In the genomic region with DNA sequence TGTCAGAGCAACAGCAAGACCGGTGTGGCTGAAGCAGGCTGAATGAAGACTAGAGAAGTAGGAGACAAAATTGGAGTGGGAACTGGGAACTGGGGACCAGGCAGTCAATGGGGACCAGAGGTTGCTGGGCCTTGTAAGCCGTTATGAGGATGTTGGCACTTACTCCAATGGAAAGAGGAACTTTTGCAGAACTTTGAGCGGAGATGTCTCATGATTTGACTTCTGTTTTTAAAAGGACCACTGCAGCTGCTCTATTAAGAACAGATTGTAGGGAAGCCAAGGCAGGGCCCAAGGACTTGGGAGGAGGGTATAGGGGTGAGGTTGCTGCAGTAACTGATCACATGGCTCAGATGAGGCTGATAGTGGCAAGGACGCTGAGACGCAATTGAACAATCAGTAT, we compare ENCODE assay signal across 17 cellular contexts. TPM values are rescaled to one million over a fixed set of nuclear protein-coding genes. Genes with fewer than 3 reads are reported as not detected.
DNase-seq lines count a peak whose midpoint lies in the region; TF ChIP-seq lines count a peak whose summit lies in the region.
"Had no signal": no experiment of that assay in that cellular context is flagged by ENCODE, and none has a peak within 500 bp of the region (broad histone marks: within the 10 kb centered on the region; RNA-seq: fewer than 3 reads in every experiment).

No MANE protein-coding gene starts in this region.

- no peaks in the 10 kb centered on the region for H3K27me3 ChIP-seq in colonic mucosa
- H3K27me3 ChIP-seq: Peyer's patch had no signal

- no peak for TF ChIP-seq POLR2A in NB4 (IDR thresholded peaks at IDR 0.05; ENCODE audit: extremely low read depth, insufficient read length)

- no peaks in the 10 kb centered on the region for H3K36me3 ChIP-seq in colonic mucosa
- H3K36me3 ChIP-seq: Peyer's patch had no signal

- peak; percentile 63 to 70 for DNase-seq in AML-193 (lab: John Stamatoyannopoulos, UW)
- peak; percentile 20 for DNase-seq in NB4 (ENCODE audit: low read depth)
- no peak for DNase-seq in colonic mucosa
- peak; percentile 37 for DNase-seq in midbrain (lab: John Stamatoyannopoulos, UW)
- DNase-seq in GM03348 (ENCODE audit: low spot score) = no peak
- no peak for DNase-seq in NCI-H2029 (lab: John Stamatoyannopoulos, UW)
- DNase-seq in NCI-H2029 treated with DMSO at 0.1 percent for 48 hours (lab: John Stamatoyannopoulos, UW) = no peak
- no peak for DNase-seq in islet precursor cell
- DNase-seq: COR-L47, endodermal cell, NCI-H1436, NCI-H510A, Peyer's patch, T-helper 1 cell had no signal

- no peak overlapping the region for H3K4me3 ChIP-seq in NB4 (ENCODE audit: low read depth, low read length)
- H3K4me3 ChIP-seq in colonic mucosa = no peak overlapping the region
- H3K4me3 ChIP-seq: Peyer's patch, smooth muscle cell had no signal

- H3K27ac ChIP-seq in colonic mucosa = peak overlapping the region; percentile 79
- H3K27ac ChIP-seq: KMS-11 had no signal

- peaks cover 9% of the 10 kb centered on the region for H3K4me1 ChIP-seq in colonic mucosa

- peak overlapping the region in 1 of 2 donors; percentile 43 for H3K9ac ChIP-seq in colonic mucosa (ENCODE audit: low read depth in 2 of 2, low read length in 2 of 2)
- H3K9ac ChIP-seq: KMS-11 had no signal

- intact Hi-C loops in colonic mucosa (cut with DNase I) = no loop called here

- TF ChIP-seq CTCF in NB4 (IDR thresholded peaks at IDR 0.05; ENCODE audit: low read depth, low read length) = no peak
- no peak for TF ChIP-seq CTCF in colonic mucosa (IDR thresholded peaks at IDR 0.05)

- no peaks in the 10 kb centered on the region for H3K9me3 ChIP-seq in colonic mucosa
- H3K9me3 ChIP-seq: Peyer's patch had no signal

RNA-seq across cellular contexts. Expression of a gene that starts 34.2 kb away (rescaled TPM):
- 10 to 100 TPM; 42.3 to 63.4 TPM for total RNA-seq in colonic mucosa
- total RNA-seq: osteoblast had no signal

RNA-seq across cellular contexts. Expression of a gene that starts 37.5 kb away (rescaled TPM):
- under 1 TPM in 1 of 2 donors, not detected in 1; 0.42 TPM for total RNA-seq in colonic mucosa
- total RNA-seq: endodermal cell, osteoblast, smooth muscle cell had no signal

RNA-seq across cellular contexts. Expression of a gene that starts 43.0 kb away (rescaled TPM):
- total RNA-seq in colonic mucosa = 100 to 1,000 TPM; 274 to 276 TPM

RNA-seq across cellular contexts. Expression of a gene that starts 43.1 kb away (rescaled TPM):
- 10 to 100 TPM; 40.7 to 93.9 TPM for total RNA-seq in colonic mucosa

RNA-seq across cellular contexts. Expression of a gene that starts 45.7 kb away (rescaled TPM):
- total RNA-seq in colonic mucosa = 1 to 10 TPM; 1.7 to 6.0 TPM

Comparison
In these comparisons a context has a peak if more than half of its experiments do, and no peak if none do; other contexts are left out.
1. DNase-seq: peak in AML-193 (2 of 2), NB4 (single experiment) and midbrain (single experiment); none in colonic mucosa (single experiment), GM03348 (single experiment), NCI-H2029 (single experiment), NCI-H2029 treated with DMSO at 0.1 percent for 48 hours (single experiment) and islet precursor cell (single experiment).